Comparison of ENCODE assay signal across 12 cellular contexts in genomic region chr10:102620615-102621417, GRCh38. TPM values are rescaled to one million over a fixed set of nuclear protein-coding genes. Genes with fewer than 3 reads are reported as not detected.
DNase-seq lines count a peak whose midpoint lies in the region; ATAC-seq lines count a peak whose summit lies in the region.
"Had no signal": no experiment of that assay in that cellular context is flagged by ENCODE, and none has a peak within 500 bp of the region (broad histone marks: within the 10 kb centered on the region; RNA-seq: fewer than 3 reads in every experiment).

No MANE protein-coding gene starts in this region.

- peak overlapping the region in 4 of 8 donors; percentile 36 to 65 (median 52) for H3K4me3 Mint-ChIP-seq in CD4-positive, alpha-beta memory T cell
- H3K4me3 Mint-ChIP-seq in effector memory CD8-positive, alpha-beta T cell = no peak overlapping the region
- H3K4me3 Mint-ChIP-seq in activated naive CD8-positive, alpha-beta T cell treated with anti-CD3 and anti-CD28 coated beads for 36 hours = no peak overlapping the region
- H3K4me3 Mint-ChIP-seq: neural crest cell had no signal

- no peaks in the 10 kb centered on the region for H3K9me3 Mint-ChIP-seq in CD4-positive, alpha-beta memory T cell
- no peaks in the 10 kb centered on the region for H3K9me3 Mint-ChIP-seq in effector memory CD8-positive, alpha-beta T cell
- no peaks in the 10 kb centered on the region for H3K9me3 Mint-ChIP-seq in activated naive CD8-positive, alpha-beta T cell treated with anti-CD3 and anti-CD28 coated beads for 36 hours
- H3K9me3 Mint-ChIP-seq: neural crest cell had no signal

- H3K36me3 Mint-ChIP-seq in CD4-positive, alpha-beta memory T cell = peaks cover 15 to 35% of the 10 kb centered on the region in 2 donors
- H3K36me3 Mint-ChIP-seq in effector memory CD8-positive, alpha-beta T cell (ENCODE audit: insufficient read depth) = peaks cover 8% of the 10 kb centered on the region
- H3K36me3 Mint-ChIP-seq in activated naive CD8-positive, alpha-beta T cell treated with anti-CD3 and anti-CD28 coated beads for 36 hours = no peaks in the 10 kb centered on the region

- H3K4me3 ChIP-seq in CD4-positive, alpha-beta memory T cell (ENCODE audit: low read length in 2 of 2) = no peak overlapping the region
- no peak overlapping the region for H3K4me3 ChIP-seq in skeletal muscle tissue (ENCODE audit: low read length in 3 of 3)
- H3K4me3 ChIP-seq: adrenal gland had no signal

- H3K27me3 ChIP-seq in CD4-positive, alpha-beta memory T cell (ENCODE audit: insufficient read depth, low read length) = no peaks in the 10 kb centered on the region
- no peaks in the 10 kb centered on the region for H3K27me3 ChIP-seq in skeletal muscle tissue (ENCODE audit: control insufficient read depth in 3 of 3, insufficient read depth in 3 of 3, low read length in 3 of 3)
- H3K27me3 ChIP-seq: adrenal gland had no signal

- peak; percentile 41 for ATAC-seq in left colon
- ATAC-seq in left lobe of liver = no peak
- ATAC-seq in effector memory CD8-positive, alpha-beta T cell (replicated peaks) = no peak

- POLR2A ChIA-PET in CD4-positive, alpha-beta memory T cell (lab: Charles Lee; ENCODE audit: partially characterized antibody) = interaction anchor here (1.3 to 3.6 kb wide), 2 partner anchors 9 to 25 kb away, joined by 4 to 16 read pairs; no protein-coding TSS in a partner anchor

- peak overlapping the region in 4 of 7 donors; percentile 68 to 77 (median 72) for H3K27ac Mint-ChIP-seq in CD4-positive, alpha-beta memory T cell
- peak overlapping the region in 1 of 2 donors; percentile 74 for H3K27ac Mint-ChIP-seq in effector memory CD8-positive, alpha-beta T cell
- H3K27ac Mint-ChIP-seq in activated naive CD8-positive, alpha-beta T cell treated with anti-CD3 and anti-CD28 coated beads for 36 hours = no peak overlapping the region

- H3K27ac ChIP-seq in CD4-positive, alpha-beta memory T cell (ENCODE audit: low read depth, low read length) = no peak overlapping the region
- H3K27ac ChIP-seq in caudate nucleus (ENCODE audit: low read depth, low read length) = peak overlapping the region; percentile 94
- H3K27ac ChIP-seq in skeletal muscle tissue (ENCODE audit: low read depth, low read length) = peak overlapping the region; percentile 69

- H3K27me3 Mint-ChIP-seq in CD4-positive, alpha-beta memory T cell = no peaks in the 10 kb centered on the region
- H3K27me3 Mint-ChIP-seq in effector memory CD8-positive, alpha-beta T cell = no peaks in the 10 kb centered on the region
- no peaks in the 10 kb centered on the region for H3K27me3 Mint-ChIP-seq in activated naive CD8-positive, alpha-beta T cell treated with anti-CD3 and anti-CD28 coated beads for 36 hours

- H3K9ac ChIP-seq in skeletal muscle tissue (ENCODE audit: low read depth in 1 of 3, low read length in 3 of 3) = peak overlapping the region in 2 of 3 donors; percentile 27 to 51

- intact Hi-C loops in CD4-positive, alpha-beta memory T cell (cut with micrococcal nuclease) = no loop called here
- intact Hi-C loops in left colon (cut with DNase I, micrococcal nuclease) = no loop called here

- peaks cover 15% of the 10 kb centered on the region for H3K4me1 ChIP-seq in CD4-positive, alpha-beta memory T cell (ENCODE audit: insufficient read depth, low read length)
- peaks cover 72 to 79% (median 76%) of the 10 kb centered on the region in 3 donors for H3K4me1 ChIP-seq in skeletal muscle tissue (ENCODE audit: control insufficient read depth in 3 of 3, insufficient read depth in 3 of 3, low read length in 3 of 3)

- CTCF ChIA-PET in CD4-positive, alpha-beta memory T cell (lab: Charles Lee; ENCODE audit: partially characterized antibody) = no interaction called here

- H3K36me3 ChIP-seq in CD4-positive, alpha-beta memory T cell (ENCODE audit: insufficient read depth, low read length) = peaks cover 28% of the 10 kb centered on the region
- H3K36me3 ChIP-seq in skeletal muscle tissue (ENCODE audit: control insufficient read depth in 3 of 3, insufficient read depth in 3 of 3, low read length in 3 of 3) = peaks cover 0 to 9% (median 0%) of the 10 kb centered on the region in 3 donors

- DNase-seq in CD4-positive, alpha-beta memory T cell = no peak
- DNase-seq in caudate nucleus (lab: John Stamatoyannopoulos, UW) (no peak), left colon (no peak), left lobe of liver (ENCODE audit: low spot score) (no peak), NCI-H526 (lab: John Stamatoyannopoulos, UW) (no peak)
- DNase-seq in effector memory CD8-positive, alpha-beta T cell = no peak
- no peak for DNase-seq in activated naive CD8-positive, alpha-beta T cell treated with anti-CD3 and anti-CD28 coated beads for 36 hours
- DNase-seq: NCI-H1417 treated with DMSO at 0.1 percent for 48 hours; stimulated activated naive CD4-positive, alpha-beta T cell had no signal

- H3K4me1 Mint-ChIP-seq in CD4-positive, alpha-beta memory T cell = peaks cover 0 to 12% (median 5%) of the 10 kb centered on the region in 4 donors
- H3K4me1 Mint-ChIP-seq in effector memory CD8-positive, alpha-beta T cell (ENCODE audit: low read depth in 2 of 2) = no peaks in the 10 kb centered on the region
- H3K4me1 Mint-ChIP-seq in activated naive CD8-positive, alpha-beta T cell treated with anti-CD3 and anti-CD28 coated beads for 36 hours = no peaks in the 10 kb centered on the region

- H3K9me3 ChIP-seq in CD4-positive, alpha-beta memory T cell (ENCODE audit: control insufficient read depth in 1 of 2, low read length in 2 of 2) = no peaks in the 10 kb centered on the region
- H3K9me3 ChIP-seq in skeletal muscle tissue (ENCODE audit: control insufficient read depth in 3 of 3, low read length in 3 of 3) = no peaks in the 10 kb centered on the region
- H3K9me3 ChIP-seq: adrenal gland had no signal

RNA-seq across cellular contexts. Expression of gene TRIM8, which starts 23.5 kb away (rescaled TPM):
- total RNA-seq in CD4-positive, alpha-beta memory T cell = 10 to 100 TPM; 68.4 to 71.6 TPM
- polyA plus RNA-seq in CD4-positive, alpha-beta memory T cell = 10 to 100 TPM; 33.0 to 56.4 TPM
- total RNA-seq in left colon = 10 to 100 TPM; 58.4 to 64.0 TPM
- total RNA-seq in skeletal muscle tissue = 44.4 TPM
- total RNA-seq in left lobe of liver = 39.1 TPM
- 10 to 100 TPM; 40.4 to 41.8 TPM for total RNA-seq in activated naive CD8-positive, alpha-beta T cell treated with anti-CD3 and anti-CD28 coated beads for 36 hours
